13 cellular contexts compared by ENCODE assay signal in the genomic region with DNA sequence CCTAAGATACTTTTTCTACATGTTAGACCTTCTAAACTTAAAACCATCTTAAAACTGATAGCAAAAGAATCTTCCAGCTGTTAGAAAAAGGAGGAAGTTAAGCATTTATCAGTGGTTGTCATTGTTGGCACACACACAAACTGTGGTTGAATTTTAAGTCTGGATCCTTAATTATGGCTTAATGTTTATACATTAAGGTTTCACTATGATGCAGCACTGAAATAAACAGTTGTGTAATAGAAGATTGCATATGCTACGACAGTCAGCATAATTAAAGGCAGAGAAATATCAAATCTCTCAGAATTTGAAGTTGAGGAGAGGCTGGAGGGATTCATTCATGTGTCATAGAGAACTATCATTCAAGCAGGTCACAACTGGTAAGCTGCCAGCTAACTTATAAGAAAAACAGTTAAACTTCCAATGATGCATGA. TPM values are rescaled to one million over a fixed set of nuclear protein-coding genes. Genes with fewer than 3 reads are reported as not detected.
A peak's percentile ranks its signal among the peaks of the same experiment; 100 is the strongest.
DNase-seq lines count a peak whose midpoint lies in the region; ATAC-seq and TF ChIP-seq lines count a peak whose summit lies in the region.
"Had no signal": no experiment of that assay in that cellular context is flagged by ENCODE, and none has a peak within 500 bp of the region (broad histone marks: within the 10 kb centered on the region; RNA-seq: fewer than 3 reads in every experiment).

No MANE protein-coding gene starts in this region.

- no peak for TF ChIP-seq CTCF in AG04449 (IDR thresholded peaks at IDR 0.05; ENCODE audit: insufficient read depth, low read length, missing control alignments)
- no peak for TF ChIP-seq CTCF in RWPE2 (IDR thresholded peaks at IDR 0.05; ENCODE audit: poor library complexity, severe bottlenecking)
- no peak for TF ChIP-seq CTCF in stomach (IDR thresholded peaks at IDR 0.05)

- no peaks in the 10 kb centered on the region for H3K9me3 ChIP-seq in RWPE2 (ENCODE audit: severe bottlenecking)
- no peaks in the 10 kb centered on the region for H3K9me3 ChIP-seq in stomach

- ATAC-seq in RWPE2 (ENCODE audit: low read depth) (peak; percentile 82), HG02588 (IDR thresholded peaks at IDR 0.05; ENCODE audit: unreplicated experiment) (no peak), HG03442 (IDR thresholded peaks at IDR 0.05; ENCODE audit: unreplicated experiment) (no peak)
- ATAC-seq: Right ventricle myocardium inferior had no signal

- H3K27me3 ChIP-seq in RWPE2 (ENCODE audit: insufficient read depth, poor library complexity, severe bottlenecking): no peaks in the 10 kb centered on the region
- no peaks in the 10 kb centered on the region for H3K27me3 ChIP-seq in stomach
- no peaks in the 10 kb centered on the region for H3K27me3 ChIP-seq in H7 (ENCODE audit: control insufficient read depth, insufficient read depth, low read length)

- 50 to 72% (median 64%) methylated on average over 1 of the region's 1 CpG for WGBS in stomach, 5 donors

- H3K4me1 ChIP-seq in RWPE2 (ENCODE audit: insufficient read depth, poor library complexity, severe bottlenecking) (peaks cover 46% of the 10 kb centered on the region), stomach (peaks cover 0 to 56% (median 26%) of the 10 kb centered on the region in 4 donors)

- POLR2A ChIA-PET in AG04449 (lab: Yijun Ruan, JAX): no interaction called here

- intact Hi-C loops in stomach (cut with DNase I; ENCODE audit: low total_unique reads): no loop called here

- H3K4me3 ChIP-seq in AG04449 (ENCODE audit: low read depth, low read length): no peak overlapping the region
- no peak overlapping the region for H3K4me3 ChIP-seq in RWPE2 (ENCODE audit: severe bottlenecking)
- no peak overlapping the region for H3K4me3 ChIP-seq in stomach
- H3K4me3 ChIP-seq in H7 (ENCODE audit: insufficient read depth, low read depth, low read length): no peak overlapping the region

- H3K27ac ChIP-seq in RWPE2 (ENCODE audit: poor library complexity, severe bottlenecking) (peak overlapping the region; percentile 88), stomach (no peak overlapping the region)

- no peak for TF ChIP-seq EP300 in stomach (IDR thresholded peaks at IDR 0.05)

- H3K36me3 ChIP-seq in RWPE2 (ENCODE audit: low read depth) (no peaks in the 10 kb centered on the region), stomach (no peaks in the 10 kb centered on the region), H7 (replicated peaks; ENCODE audit: control insufficient read depth, insufficient read depth, low read length) (no peaks in the 10 kb centered on the region)

- CTCF ChIA-PET in AG04449 (lab: Yijun Ruan, JAX): interaction anchor here (1.1 kb wide), 1 partner anchor 696 kb away, joined by 3 read pairs; no protein-coding TSS in a partner anchor

- DNase-seq in AG04449 (ENCODE audit: low read depth, low spot score) (peak; percentile 41), H4 (ENCODE audit: low spot score) (peak; percentile 87), RWPE2 (ENCODE audit: low spot score) (no peak), fibroblast of the conjunctiva (ENCODE audit: low read depth) (peak; percentile 27), stomach (no peak), H7 (no peak)
- DNase-seq: activated CD8-positive, alpha-beta memory T cell treated with anti-CD3 and anti-CD28 coated beads for 24 hours; caudate nucleus; CD4-positive, CD25-positive, alpha-beta regulatory T cell; NCI-H1092 had no signal

- no peak for TF ChIP-seq POLR2A in stomach (IDR thresholded peaks at IDR 0.05)

RNA-seq across cellular contexts. Expression of gene ADGRA3, which starts 32.3 kb away (rescaled TPM):
- total RNA-seq in H4 (2014; rRNA removed; shearing (Covaris generic)): 27.3 and 31.2 TPM in 2 replicates
- 10 to 100 TPM; 20.4 to 87.5 (median 46.9) TPM for total RNA-seq in stomach
- 1 to 10 TPM; 4.7 to 7.9 (median 6.9) TPM for polyA plus RNA-seq in stomach
- total RNA-seq in H7 (2014; rRNA removed; shearing (Covaris generic)): 39.0 and 41.6 TPM in 2 replicates

Comparison
In these comparisons a context has a peak if more than half of its experiments do, and no peak if none do; other contexts are left out.
1. DNase-seq: peak in AG04449 (single experiment), H4 (single experiment) and fibroblast of the conjunctiva (single experiment); none in RWPE2 (single experiment), stomach (single experiment) and H7 (single experiment).